ENCODE assay signal across 22 cellular contexts in genomic region chr1:17725084-17725718, GRCh38.
DNase-seq lines count a peak whose midpoint lies in the region; ATAC-seq lines count a peak whose summit lies in the region.
"Had no signal": no experiment of that assay in that cellular context is flagged by ENCODE, and none has a peak within 500 bp of the region (broad histone marks: within the 10 kb centered on the region; RNA-seq: fewer than 3 reads in every experiment).

No MANE protein-coding gene starts in this region.

- DNase-seq in COLO668 (lab: John Stamatoyannopoulos, UW; ENCODE audit: unreplicated experiment), result peak; percentile 25
- DNase-seq in ELR (ENCODE audit: low read depth), result peak; percentile 42
- DNase-seq in NCI-H2171 (lab: John Stamatoyannopoulos, UW), result peak; percentile 65
- peak; percentile 22 for DNase-seq in SW480 (ENCODE audit: low spot score)
- DNase-seq in GF-D8 (lab: John Stamatoyannopoulos, UW), result no peak
- no peak for DNase-seq in stimulated activated CD4-positive, alpha-beta T cell treated with anti-CD3 and anti-CD28 coated beads, Interleukin-1b, Interleukin-23, amount 100 ng/mL, for 48 hours
- DNase-seq: activated CD4-positive, alpha-beta T cell treated with anti-CD3 and anti-CD28 coated beads for 1 hour; activated CD8-positive, alpha-beta T cell treated with anti-CD3 and anti-CD28 coated beads, Interleukin-2, amount 10 ng/mL, durations not matched to agents 7 days and 5 days; activated gamma-delta T cell; activated T-cell treated with anti-CD3 and anti-CD28 coated beads for 4 hours; C1 segment of cervical spinal cord; KG1; kidney glomerular epithelial cell; NCI-H2081; NCI-H774; SIG-M5; stimulated activated naive CD4-positive, alpha-beta T cell treated with Interleukin-2 at 50 U/mL for 16 hours; T-cell; testis; uterus had no signal

- no peak for ATAC-seq in HG03439 (IDR thresholded peaks at IDR 0.05; ENCODE audit: unreplicated experiment)
- ATAC-seq: activated CD8-positive, alpha-beta T cell treated with anti-CD3 and anti-CD28 coated beads, Interleukin-2, amount 10 ng/mL, durations not matched to agents 7 days and 5 days; sciatic nerve; T-cell had no signal

Comparison
In these comparisons a context has a peak if more than half of its experiments do, and no peak if none do; other contexts are left out.
1. DNase-seq: peak in COLO668 (single experiment), ELR (single experiment), NCI-H2171 (single experiment) and SW480 (single experiment); none in GF-D8 (single experiment) and stimulated activated CD4-positive, alpha-beta T cell treated with anti-CD3 and anti-CD28 coated beads, Interleukin-1b, Interleukin-23, amount 100 ng/mL, for 48 hours (single experiment).